11 cellular contexts compared by ENCODE assay signal in the genomic region with DNA sequence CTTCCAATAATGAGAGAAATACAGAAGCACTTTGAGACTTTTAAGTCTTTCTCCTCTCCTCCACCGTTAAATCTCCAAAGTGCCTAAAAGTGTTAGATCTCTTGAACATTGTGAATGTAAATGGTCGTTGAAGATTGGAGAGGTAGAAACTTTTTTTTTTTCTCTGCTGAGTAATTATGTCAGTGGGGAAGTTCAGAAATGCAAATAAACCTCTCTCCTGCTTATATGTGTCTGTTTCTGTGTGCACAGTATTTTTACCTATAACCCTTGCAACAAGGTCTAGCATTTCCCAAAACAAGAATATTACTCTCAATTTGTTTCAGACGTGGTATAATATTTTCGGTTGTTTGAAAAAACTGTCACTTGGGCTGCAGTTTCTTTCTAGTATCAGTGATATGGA.
"Had no signal": no experiment of that assay in that cellular context is flagged by ENCODE, and none has a peak within 500 bp of the region (broad histone marks: within the 10 kb centered on the region; RNA-seq: fewer than 3 reads in every experiment).

No MANE protein-coding gene starts in this region.

- FAIRE-seq: kidney had no signal

- H3K4me1 ChIP-seq: body of pancreas, gastrocnemius medialis, upper lobe of left lung had no signal

- DNase-seq: activated CD4-positive, alpha-beta T cell treated with anti-CD3 and anti-CD28 coated beads, Interleukin-2, amount 50 U/mL, for 1 hour; activated CD4-positive, CD25-positive, alpha-beta regulatory T cell; body of pancreas; effector memory CD4-positive, alpha-beta T cell; gastrocnemius medialis; kidney; left ventricle myocardium superior; mesenchymal stem cell; retina; stimulated activated CD4-positive, alpha-beta T cell treated with anti-CD3 and anti-CD28 coated beads, Interleukin-4, amount 100 ng/mL, for 1 hour; upper lobe of left lung had no signal

- H3K4me3 ChIP-seq: body of pancreas, gastrocnemius medialis, upper lobe of left lung had no signal

- ATAC-seq: body of pancreas, gastrocnemius medialis, left ventricle myocardium superior had no signal

- H3K27ac ChIP-seq: body of pancreas, gastrocnemius medialis, upper lobe of left lung had no signal

- H3K27me3 ChIP-seq: body of pancreas, gastrocnemius medialis, upper lobe of left lung had no signal

- H3K36me3 ChIP-seq: gastrocnemius medialis, upper lobe of left lung had no signal

- H3K9me3 ChIP-seq: body of pancreas, gastrocnemius medialis, upper lobe of left lung had no signal
